Comparison of ENCODE assay signal across 7 cellular contexts in the genomic region with DNA sequence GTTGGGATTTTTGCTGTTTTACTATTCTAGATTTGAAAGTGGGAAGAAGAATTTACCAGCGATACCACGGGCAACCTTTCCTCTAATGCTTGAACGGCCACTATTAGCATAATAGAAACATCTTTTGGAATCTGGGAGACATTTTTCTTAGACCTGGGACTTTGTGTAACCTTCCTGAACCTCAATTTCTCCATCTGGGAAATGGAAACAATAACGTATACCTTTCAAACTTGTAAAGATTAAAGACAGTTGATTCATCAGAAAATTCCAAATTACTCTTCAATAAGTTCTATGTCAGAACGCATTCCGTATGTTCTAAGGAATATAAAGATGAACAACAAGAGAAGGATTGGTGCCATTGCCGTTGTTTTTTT. TPM values are rescaled to one million over a fixed set of nuclear protein-coding genes. Genes with fewer than 3 reads are reported as not detected.
DNase-seq lines count a peak whose midpoint lies in the region; ATAC-seq, FAIRE-seq and TF ChIP-seq lines count a peak whose summit lies in the region.

No MANE protein-coding gene starts in this region.

- peak overlapping the region; percentile 87 for H3K4me3 ChIP-seq in HUES48 (ENCODE audit: low read depth, low read length)
- peak overlapping the region; percentile 45 to 77 (median 64) for H3K4me3 ChIP-seq in keratinocyte (ENCODE audit: control insufficient read depth in 2 of 3, extremely low read depth in 1 of 3, insufficient read depth in 2 of 3, low read depth in 1 of 3, low read length in 3 of 3)

- H3K79me2 ChIP-seq in keratinocyte (ENCODE audit: control insufficient read depth, insufficient read depth, low read length) = no peaks in the 10 kb centered on the region

- DNase-seq in activated naive CD8-positive, alpha-beta T cell treated with anti-CD3 and anti-CD28 coated beads, Interleukin-2, amount 50 U/mL, for 24 hours = no peak
- DNase-seq in keratinocyte (ENCODE audit: low read depth, low spot score) (no peak), omental fat pad (ENCODE audit: low spot score) (no peak), NK-92 (lab: John Stamatoyannopoulos, UW; ENCODE audit: unreplicated experiment) (no peak)
- DNase-seq in stimulated activated naive CD8-positive, alpha-beta T cell treated with anti-CD3 and anti-CD28 coated beads, Interleukin-15, amount 100 ng/mL, for 72 hours = no peak

- H3K9ac ChIP-seq in HUES48 (ENCODE audit: low read depth, low read length) (peak overlapping the region; percentile 91; the same call in 1 of the 2 replicates), keratinocyte (ENCODE audit: control insufficient read depth, extremely low read depth, insufficient read depth, low read length) (peak overlapping the region; percentile 79)

- H3K36me3 ChIP-seq in HUES48 (ENCODE audit: control insufficient read depth, insufficient read depth, low read length) = no peaks in the 10 kb centered on the region
- H3K36me3 ChIP-seq in keratinocyte (ENCODE audit: control insufficient read depth in 2 of 2, extremely low read depth in 1 of 2, insufficient read depth in 2 of 2, low read length in 2 of 2) = no peaks in the 10 kb centered on the region

- H3K27me3 Mint-ChIP-seq in activated naive CD8-positive, alpha-beta T cell treated with anti-CD3 and anti-CD28 coated beads, Interleukin-2, amount 50 U/mL, for 24 hours = no peaks in the 10 kb centered on the region
- H3K27me3 Mint-ChIP-seq in stimulated activated naive CD8-positive, alpha-beta T cell treated with anti-CD3 and anti-CD28 coated beads, Interleukin-15, amount 100 ng/mL, for 72 hours = peaks cover 5% of the 10 kb centered on the region

- H3K27me3 ChIP-seq in HUES48 (ENCODE audit: control insufficient read depth, insufficient read depth, low read length) = 0 out of 2 replicates have a peak, but pooled peaks cover 10% of the 10 kb centered on the region
- H3K27me3 ChIP-seq in keratinocyte (ENCODE audit: control insufficient read depth, extremely low read depth, insufficient read depth, low read length) = no peaks in the 10 kb centered on the region

- H3K4me1 ChIP-seq in HUES48 (ENCODE audit: control insufficient read depth, insufficient read depth, low read length) (no peaks in the 10 kb centered on the region; the same call in 1 of the 2 replicates), keratinocyte (ENCODE audit: control insufficient read depth, extremely low read depth, insufficient read depth, low read length) (peaks cover 7% of the 10 kb centered on the region)

- H2AFZ ChIP-seq in keratinocyte (ENCODE audit: control insufficient read depth, low read length) = peak overlapping the region; percentile 99

- peaks cover 13% of the 10 kb centered on the region for H3K4me1 Mint-ChIP-seq in activated naive CD8-positive, alpha-beta T cell treated with anti-CD3 and anti-CD28 coated beads, Interleukin-2, amount 50 U/mL, for 24 hours
- H3K4me1 Mint-ChIP-seq in stimulated activated naive CD8-positive, alpha-beta T cell treated with anti-CD3 and anti-CD28 coated beads, Interleukin-15, amount 100 ng/mL, for 72 hours = peaks cover 16% of the 10 kb centered on the region

- dilution Hi-C loops in keratinocyte (cut with MboI; ENCODE audit: extremely low pct_ligation_motif_present, low sequenced_read_pairs) = no loop called here

- H3K4me2 ChIP-seq in keratinocyte (ENCODE audit: control insufficient read depth, extremely low read depth, insufficient read depth, low read depth, low read length) = peak overlapping the region; percentile 89

- H3K9me3 Mint-ChIP-seq in activated naive CD8-positive, alpha-beta T cell treated with anti-CD3 and anti-CD28 coated beads, Interleukin-2, amount 50 U/mL, for 24 hours = peaks cover 5% of the 10 kb centered on the region
- H3K9me3 Mint-ChIP-seq in stimulated activated naive CD8-positive, alpha-beta T cell treated with anti-CD3 and anti-CD28 coated beads, Interleukin-15, amount 100 ng/mL, for 72 hours = peaks cover 6 to 8% of the 10 kb centered on the region in 2 donors

- H3K27ac Mint-ChIP-seq in activated naive CD8-positive, alpha-beta T cell treated with anti-CD3 and anti-CD28 coated beads, Interleukin-2, amount 50 U/mL, for 24 hours = peak overlapping the region; percentile 83
- peak overlapping the region; percentile 97 to 99 for H3K27ac Mint-ChIP-seq in stimulated activated naive CD8-positive, alpha-beta T cell treated with anti-CD3 and anti-CD28 coated beads, Interleukin-15, amount 100 ng/mL, for 72 hours

- peak overlapping the region; percentile 80 for H3K4me3 Mint-ChIP-seq in activated naive CD8-positive, alpha-beta T cell treated with anti-CD3 and anti-CD28 coated beads, Interleukin-2, amount 50 U/mL, for 24 hours
- H3K4me3 Mint-ChIP-seq in stimulated activated naive CD8-positive, alpha-beta T cell treated with anti-CD3 and anti-CD28 coated beads, Interleukin-15, amount 100 ng/mL, for 72 hours = peak overlapping the region; percentile 94 to 96

- ATAC-seq in activated naive CD8-positive, alpha-beta T cell treated with anti-CD3 and anti-CD28 coated beads, Interleukin-2, amount 50 U/mL, for 24 hours = no peak
- ATAC-seq in stimulated activated naive CD8-positive, alpha-beta T cell treated with anti-CD3 and anti-CD28 coated beads, Interleukin-15, amount 100 ng/mL, for 72 hours = no peak
- ATAC-seq in GM21717 (IDR thresholded peaks at IDR 0.05; ENCODE audit: unreplicated experiment) (no peak), omental fat pad (ENCODE audit: low FRiP score) (no peak)

- H3K9me1 ChIP-seq in keratinocyte (ENCODE audit: control insufficient read depth, extremely low read depth, insufficient read depth, low read length) = no peaks in the 10 kb centered on the region

- peak; percentile 59 for FAIRE-seq in keratinocyte (lab: Jason Lieb, UNC)

- H3K27ac ChIP-seq in HUES48 (ENCODE audit: low read depth, low read length) = peak overlapping the region; percentile 85
- peak overlapping the region; percentile 42 for H3K27ac ChIP-seq in keratinocyte (ENCODE audit: control insufficient read depth, insufficient read depth, low read length)

- H3K9me3 ChIP-seq in HUES48 (ENCODE audit: control insufficient read depth, insufficient read depth, low read length) = no peaks in the 10 kb centered on the region
- H3K9me3 ChIP-seq in keratinocyte (ENCODE audit: control insufficient read depth, low read depth, low read length) = no peaks in the 10 kb centered on the region

- no peaks in the 10 kb centered on the region for H3K36me3 Mint-ChIP-seq in activated naive CD8-positive, alpha-beta T cell treated with anti-CD3 and anti-CD28 coated beads, Interleukin-2, amount 50 U/mL, for 24 hours (ENCODE audit: low read depth)

- H4K20me1 ChIP-seq in keratinocyte (ENCODE audit: control insufficient read depth, extremely low read depth, insufficient read depth, low read length) = no peaks in the 10 kb centered on the region

- TF ChIP-seq CTCF in keratinocyte (optimal IDR thresholded peaks at IDR 0.05 in 1 of 3, IDR thresholded peaks at IDR 0.05 in 1 of 3, conservative IDR thresholded peaks at IDR 0.05 in 1 of 3; ENCODE audit: extremely low read depth in 1 of 3, insufficient read depth in 2 of 3, low read length in 3 of 3) = no peak
- TF ChIP-seq CTCF in omental fat pad (IDR thresholded peaks at IDR 0.05) = no peak

RNA-seq across cellular contexts. Expression of gene RNLS, which starts 0.5 kb away (rescaled TPM):
- polyA plus RNA-seq in keratinocyte = 6.8 to 10.5 TPM (median 7.1 TPM) in 3 replicates
- polyA plus RNA-seq in keratinocyte (2011; ENCODE audit: low read depth) = 1.2 TPM
- polyA plus RNA-seq in keratinocyte (2011; cell fraction: cytosol; rRNA removed) = 10.3 and 12.2 TPM in 2 replicates
- 5.4 and 6.6 TPM in 2 replicates for polyA plus RNA-seq in keratinocyte (2011; cell fraction: nucleus; rRNA removed)
- 3.7 and 5.4 TPM in 2 replicates for polyA plus RNA-seq in keratinocyte (2012; ENCODE audit: low replicate concordance)
- polyA minus RNA-seq in keratinocyte = 7.4 to 10.8 TPM (median 10.1 TPM) in 3 replicates
- polyA minus RNA-seq in keratinocyte (2011; cell fraction: cytosol; rRNA and poly(A)+ RNA removed) = 5.0 TPM
- 5.8 and 11.2 TPM in 2 replicates for polyA minus RNA-seq in keratinocyte (2011; cell fraction: nucleus; rRNA and poly(A)+ RNA removed)
- 10 to 100 TPM; 13.3 to 24.7 (median 18.3) TPM for total RNA-seq in omental fat pad

RNA-seq across cellular contexts. Expression of gene LIPJ, which starts 3.0 kb away (rescaled TPM):
- 0.03 to 0.08 TPM in 2 of 3 replicates, not detected in the other for polyA plus RNA-seq in keratinocyte
- polyA plus RNA-seq in keratinocyte (2011; ENCODE audit: low read depth) = not detected
- not detected in 2 replicates for polyA plus RNA-seq in keratinocyte (2011; cell fraction: cytosol; rRNA removed)
- polyA plus RNA-seq in keratinocyte (2011; cell fraction: nucleus; rRNA removed) = 0.05 TPM in 1 of 2 replicates, not detected in the other
- polyA plus RNA-seq in keratinocyte (2012; ENCODE audit: low replicate concordance) = not detected in 2 replicates
- polyA minus RNA-seq in keratinocyte = not detected in 3 replicates
- polyA minus RNA-seq in keratinocyte (2011; cell fraction: cytosol; rRNA and poly(A)+ RNA removed) = not detected
- not detected in 2 replicates for polyA minus RNA-seq in keratinocyte (2011; cell fraction: nucleus; rRNA and poly(A)+ RNA removed)
- under 1 TPM in 3 of 4 donors, not detected in 1; 0.19 to 0.47 (median 0.46) TPM for total RNA-seq in omental fat pad
